Comparison of ENCODE assay signal across 21 cellular contexts in genomic region chr10:15460661-15461060, GRCh38.
"Had no signal": no experiment of that assay in that cellular context is flagged by ENCODE, and none has a peak within 500 bp of the region (broad histone marks: within the 10 kb centered on the region; RNA-seq: fewer than 3 reads in every experiment).

No MANE protein-coding gene starts in this region.

- H3K4me3 ChIP-seq: esophagus muscularis mucosa, lung, psoas muscle, stomach, thoracic aorta, transverse colon had no signal

- H3K9me3 ChIP-seq: psoas muscle, thoracic aorta, transverse colon had no signal

- H3K27ac Mint-ChIP-seq: dendritic cell treated with granulocyte-macrophage colony-stimulating factor and Interleukin-4, amounts not matched to agents 40 ng/mL and 50 ng/mL, for 4 days; effector memory CD8-positive, alpha-beta T cell; naive B cell; nephron had no signal

- H3K27me3 Mint-ChIP-seq: dendritic cell treated with granulocyte-macrophage colony-stimulating factor and Interleukin-4, amounts not matched to agents 40 ng/mL and 50 ng/mL, for 4 days had no signal

- H3K9me3 Mint-ChIP-seq: dendritic cell treated with granulocyte-macrophage colony-stimulating factor and Interleukin-4, amounts not matched to agents 40 ng/mL and 50 ng/mL, for 4 days; effector memory CD8-positive, alpha-beta T cell had no signal

- H3K27me3 ChIP-seq: stomach had no signal

- DNase-seq: effector memory CD8-positive, alpha-beta T cell; foreskin melanocyte; head of caudate nucleus; hippocampal formation; left ventricle myocardium superior; mesendoderm; naive B cell; psoas muscle; retina; stimulated activated CD4-positive, alpha-beta T cell treated with anti-CD3 and anti-CD28 coated beads, Interleukin-2, amount 100 ng/mL, for 24 hours; stimulated activated CD4-positive, alpha-beta T cell treated with anti-CD3 and anti-CD28 coated beads, Interleukin-4, amount 100 ng/mL, for 4 hours; stimulated activated naive CD4-positive, alpha-beta T cell; stomach; substantia nigra had no signal

- H3K27ac ChIP-seq: epithelial cell of prostate, esophagus muscularis mucosa, psoas muscle, transverse colon had no signal

- H3K4me1 ChIP-seq: psoas muscle, stomach, transverse colon had no signal

- H3K4me1 Mint-ChIP-seq: naive B cell had no signal

- ATAC-seq: effector memory CD8-positive, alpha-beta T cell; psoas muscle had no signal

- H3K36me3 Mint-ChIP-seq: naive B cell had no signal

- H3K36me3 ChIP-seq: esophagus muscularis mucosa, stomach, thoracic aorta, transverse colon had no signal

- H3K4me3 Mint-ChIP-seq: dendritic cell treated with granulocyte-macrophage colony-stimulating factor and Interleukin-4, amounts not matched to agents 40 ng/mL and 50 ng/mL, for 4 days; effector memory CD8-positive, alpha-beta T cell; naive B cell; nephron had no signal
